8 cellular contexts compared by ENCODE assay signal in genomic region chr14:20609215-20610001, GRCh38. TPM values are rescaled to one million over a fixed set of nuclear protein-coding genes. Genes with fewer than 3 reads are reported as not detected.
DNase-seq lines count a peak whose midpoint lies in the region; ATAC-seq lines count a peak whose summit lies in the region.

No MANE protein-coding gene starts in this region.

- no peak overlapping the region for H3K27ac Mint-ChIP-seq in activated naive CD4-positive, alpha-beta T cell treated with anti-CD3 and anti-CD28 coated beads, Interleukin-2, amount 10 ng/mL, durations not matched to agents 7 days and 5 days

- H3K14ac ChIP-seq in neuronal stem cell (ENCODE audit: low read length): no peak overlapping the region

- no peak overlapping the region for H3K27ac ChIP-seq in neuronal stem cell (replicated peaks; ENCODE audit: low read length)

- H2BK15ac ChIP-seq in neuronal stem cell (ENCODE audit: low read length): no peak overlapping the region

- no peaks in the 10 kb centered on the region for H3K79me1 ChIP-seq in neuronal stem cell (ENCODE audit: low read depth, low read length)

- H3K36me3 Mint-ChIP-seq in activated naive CD4-positive, alpha-beta T cell treated with anti-CD3 and anti-CD28 coated beads, Interleukin-2, amount 10 ng/mL, durations not matched to agents 7 days and 5 days: no peaks in the 10 kb centered on the region

- no peak overlapping the region for H4K8ac ChIP-seq in neuronal stem cell (ENCODE audit: low read depth, low read length)

- H2BK5ac ChIP-seq in neuronal stem cell (ENCODE audit: low read length): no peak overlapping the region

- H3K18ac ChIP-seq in neuronal stem cell (ENCODE audit: low read length): peak overlapping the region; percentile 92

- no peak overlapping the region for H2BK120ac ChIP-seq in neuronal stem cell (ENCODE audit: low read depth, low read length)

- H3K27me3 Mint-ChIP-seq in activated naive CD4-positive, alpha-beta T cell treated with anti-CD3 and anti-CD28 coated beads, Interleukin-2, amount 10 ng/mL, durations not matched to agents 7 days and 5 days: peaks cover 4% of the 10 kb centered on the region

- no peak overlapping the region for H2BK12ac ChIP-seq in neuronal stem cell (ENCODE audit: low read length)

- no peak overlapping the region for H3K4ac ChIP-seq in neuronal stem cell (ENCODE audit: low read length)

- H2AFZ ChIP-seq in neuronal stem cell (ENCODE audit: low read length): peak overlapping the region; percentile 92

- H3K9ac ChIP-seq in neuronal stem cell (ENCODE audit: low read depth, low read length, poor library complexity): peak overlapping the region; percentile 89

- no peak overlapping the region for H2AK5ac ChIP-seq in neuronal stem cell (ENCODE audit: low read depth, low read length)

- WGBS in neuronal stem cell (ENCODE audit: extremely low coverage in 2 of 2, insufficient read length in 2 of 2, insufficient replicate concordance in 1 of 2), 2 donors: no CpG with 5 or more reads among the region's 44 CpGs

- H3K27me3 ChIP-seq in MG63 (no peaks in the 10 kb centered on the region), neuronal stem cell (ENCODE audit: control insufficient read depth in 3 of 3, insufficient read depth in 3 of 3, low read depth in 1 of 3, low read length in 3 of 3) (peaks cover 0 to 3% (median 3%) of the 10 kb centered on the region in 3 experiments)

- no peak overlapping the region for H3K23ac ChIP-seq in neuronal stem cell (ENCODE audit: low read depth, low read length, poor library complexity)

- peaks cover 3% of the 10 kb centered on the region for H3K4me1 Mint-ChIP-seq in activated naive CD4-positive, alpha-beta T cell treated with anti-CD3 and anti-CD28 coated beads, Interleukin-2, amount 10 ng/mL, durations not matched to agents 7 days and 5 days

- no peak overlapping the region for H4K91ac ChIP-seq in neuronal stem cell (ENCODE audit: low read depth, low read length, poor library complexity)

- CTCF ChIA-PET in activated naive CD4-positive, alpha-beta T cell treated with anti-CD3 and anti-CD28 coated beads, Interleukin-2, amount 10 ng/mL, durations not matched to agents 7 days and 5 days (lab: Charles Lee): interaction anchor here (0.7 to 6.5 kb wide), 24 partner anchors 10 to 291 kb away, joined by 3 to 74 read pairs (median 4); partner anchors contain the start of genes CCNB1IP1, PARP2, PIP4P1 and RNASE4

- no peaks in the 10 kb centered on the region for H3K9me3 Mint-ChIP-seq in activated naive CD4-positive, alpha-beta T cell treated with anti-CD3 and anti-CD28 coated beads, Interleukin-2, amount 10 ng/mL, durations not matched to agents 7 days and 5 days

- no peaks in the 10 kb centered on the region for H3K36me3 ChIP-seq in MG63
- no peaks in the 10 kb centered on the region for H3K36me3 ChIP-seq in neuronal stem cell (replicated peaks in 1 of 2; ENCODE audit: control insufficient read depth in 2 of 2, insufficient read depth in 2 of 2, low read length in 2 of 2)

- no peaks in the 10 kb centered on the region for H3K4me1 ChIP-seq in neuronal stem cell (ENCODE audit: control insufficient read depth in 2 of 2, insufficient read depth in 1 of 2, low read depth in 1 of 2, low read length in 2 of 2)

- no peak overlapping the region for H3K4me3 Mint-ChIP-seq in activated naive CD4-positive, alpha-beta T cell treated with anti-CD3 and anti-CD28 coated beads, Interleukin-2, amount 10 ng/mL, durations not matched to agents 7 days and 5 days

- peak; percentile 29 for DNase-seq in 8988T
- peak; percentile 35 for DNase-seq in MG63
- peak; percentile 81 for DNase-seq in RPMI8226
- DNase-seq in activated naive CD4-positive, alpha-beta T cell treated with anti-CD3 and anti-CD28 coated beads, Interleukin-2, amount 10 ng/mL, durations not matched to agents 7 days and 5 days: peak; percentile 63
- DNase-seq in germinal center (ENCODE audit: low spot score): peak; percentile 80
- peak; percentile 87 for DNase-seq in neuronal stem cell (ENCODE audit: low spot score)
- peak; percentile 80 for DNase-seq in ureter (ENCODE audit: low spot score)

- peak overlapping the region; percentile 86 for H3K4me3 ChIP-seq in MG63
- peak overlapping the region; percentile 69 to 99 for H3K4me3 ChIP-seq in neuronal stem cell (ENCODE audit: low read length in 2 of 2)

- peak overlapping the region; percentile 37 for H3K4me2 ChIP-seq in neuronal stem cell (ENCODE audit: insufficient read depth, low read length, poor library complexity, severe bottlenecking)

- peak; percentile 24 for ATAC-seq in GM18499 (IDR thresholded peaks at IDR 0.05; ENCODE audit: insufficient read depth, unreplicated experiment)

- H3K9me3 ChIP-seq in MG63: no peaks in the 10 kb centered on the region
- no peaks in the 10 kb centered on the region for H3K9me3 ChIP-seq in neuronal stem cell (replicated peaks in 1 of 2; ENCODE audit: control insufficient read depth in 2 of 2, insufficient read depth in 1 of 2, low read depth in 1 of 2, low read length in 2 of 2)

RNA-seq across cellular contexts. Expression of gene RNASE12, which starts 18.2 kb away (rescaled TPM):
- not detected in 2 replicates for total RNA-seq in MG63 (2014; rRNA removed; shearing (Covaris generic); ENCODE audit: low replicate concordance)
- not detected for polyA plus RNA-seq in neuronal stem cell (2013, experiment 1 of 2)
- polyA plus RNA-seq in neuronal stem cell (2013, experiment 2 of 2): not detected
- not detected for total RNA-seq in ureter

RNA-seq across cellular contexts. Expression of gene RNASE11, which starts 21.6 kb away (rescaled TPM):
- total RNA-seq in MG63 (2014; rRNA removed; shearing (Covaris generic); ENCODE audit: low replicate concordance): not detected in 2 replicates
- polyA plus RNA-seq in neuronal stem cell (2013, experiment 1 of 2): not detected
- not detected for polyA plus RNA-seq in neuronal stem cell (2013, experiment 2 of 2)
- not detected for total RNA-seq in ureter

RNA-seq across cellular contexts. Expression of gene OR6S1, which starts 32.1 kb away (rescaled TPM):
- total RNA-seq in MG63 (2014; rRNA removed; shearing (Covaris generic); ENCODE audit: low replicate concordance): not detected in 2 replicates
- polyA plus RNA-seq in neuronal stem cell (2013, experiment 1 of 2): not detected
- polyA plus RNA-seq in neuronal stem cell (2013, experiment 2 of 2): not detected
- total RNA-seq in ureter: not detected

RNA-seq across cellular contexts. Expression of gene RNASE9, which starts 48.6 kb away (rescaled TPM):
- not detected in 2 replicates for total RNA-seq in MG63 (2014; rRNA removed; shearing (Covaris generic); ENCODE audit: low replicate concordance)
- polyA plus RNA-seq in neuronal stem cell (2013, experiment 1 of 2): not detected
- polyA plus RNA-seq in neuronal stem cell (2013, experiment 2 of 2): not detected
- total RNA-seq in ureter: not detected

Comparison
In these comparisons a context has a peak if more than half of its experiments do, and no peak if none do; other contexts are left out.
1. DNase-seq: peak in every context shown above with its lines; median percentile 87 in neuronal stem cell; 81 in RPMI8226; 80 in germinal center; 80 in ureter; 63 in activated naive CD4-positive, alpha-beta T cell treated with anti-CD3 and anti-CD28 coated beads, Interleukin-2, amount 10 ng/mL, durations not matched to agents 7 days and 5 days; 35 in MG63; 29 in 8988T.